ENCODE assay signal across 8 cellular contexts in genomic region chr3:129441782-129442181, GRCh38. TPM values are rescaled to one million over a fixed set of nuclear protein-coding genes. Genes with fewer than 3 reads are reported as not detected.
A peak's percentile ranks its signal among the peaks of the same experiment; 100 is the strongest.
DNase-seq lines count a peak whose midpoint lies in the region; ATAC-seq and FAIRE-seq lines count a peak whose summit lies in the region.

No MANE protein-coding gene starts in this region.

- peak in 1 of 5 donors; percentile 6 for DNase-seq in CD4-positive, alpha-beta memory T cell
- DNase-seq in NCI-H1105 (lab: John Stamatoyannopoulos, UW) = peak; percentile 22
- peak; percentile 96 for DNase-seq in cerebellar cortex (ENCODE audit: low spot score)
- DNase-seq in myocyte (ENCODE audit: low read depth) = peak; percentile 77
- no peak for DNase-seq in left colon
- DNase-seq in GM19239 (ENCODE audit: insufficient read length, low spot score) = no peak

- peak overlapping the region; percentile 89 for H3K27ac ChIP-seq in CD4-positive, alpha-beta memory T cell (ENCODE audit: low read depth, low read length)

- peaks cover 9 to 21% of the 10 kb centered on the region in 2 donors for H3K36me3 Mint-ChIP-seq in CD4-positive, alpha-beta memory T cell

- FAIRE-seq in GM19239 (lab: Jason Lieb, UNC) = no peak

- no peaks in the 10 kb centered on the region for H3K27me3 Mint-ChIP-seq in CD4-positive, alpha-beta memory T cell

- H3K27me3 ChIP-seq in CD4-positive, alpha-beta memory T cell (ENCODE audit: insufficient read depth, low read length) = no peaks in the 10 kb centered on the region

- peaks cover 0 to 3% (median 0%) of the 10 kb centered on the region in 8 donors for H3K9me3 Mint-ChIP-seq in CD4-positive, alpha-beta memory T cell

- CTCF ChIA-PET in CD4-positive, alpha-beta memory T cell (lab: Charles Lee; ENCODE audit: partially characterized antibody) = interaction anchor here (1.2 to 1.6 kb wide), 2 partner anchors 59 to 125 kb away, joined by 3 to 5 read pairs; a partner anchor contains a TSS

- H3K4me3 ChIP-seq in CD4-positive, alpha-beta memory T cell (ENCODE audit: low read length in 2 of 2) = no peak overlapping the region

- H3K4me1 ChIP-seq in CD4-positive, alpha-beta memory T cell (ENCODE audit: insufficient read depth, low read length) = peaks cover 56% of the 10 kb centered on the region

- H3K4me1 Mint-ChIP-seq in CD4-positive, alpha-beta memory T cell = peaks cover 36 to 66% (median 52%) of the 10 kb centered on the region in 4 donors

- intact Hi-C loops in CD4-positive, alpha-beta memory T cell (cut with micrococcal nuclease) = loop anchor here (2.0 to 5.0 kb wide), 3 partner anchors 165 to 1451 kb away; partner anchors contain the start of genes ATP2C1, PLXND1 and SEC61A1
- intact Hi-C loops in left colon (cut with DNase I, micrococcal nuclease) = no loop called here

- peaks cover 9% of the 10 kb centered on the region for H3K36me3 ChIP-seq in CD4-positive, alpha-beta memory T cell (ENCODE audit: insufficient read depth, low read length)

- H3K4me3 Mint-ChIP-seq in CD4-positive, alpha-beta memory T cell = peak overlapping the region; percentile 90 to 99 (median 94)

- peak overlapping the region; percentile 94 to 99 (median 98) for H3K27ac Mint-ChIP-seq in CD4-positive, alpha-beta memory T cell

- POLR2A ChIA-PET in CD4-positive, alpha-beta memory T cell (lab: Charles Lee; ENCODE audit: partially characterized antibody) = interaction anchor here (0.5 to 4.6 kb wide), 10 partner anchors 13 to 693 kb away, joined by 4 to 56 read pairs (median 14); partner anchors contain the start of genes EFCAB12 and PLXND1

- ATAC-seq in left colon (no peak), HG03442 (IDR thresholded peaks at IDR 0.05; ENCODE audit: unreplicated experiment) (no peak)
- ATAC-seq in activated CD4-positive, CD25-positive, alpha-beta regulatory T cell treated with anti-CD3 and anti-CD28 coated beads, Interleukin-2, amount 50 U/mL, for 24 hours = no peak

- no peaks in the 10 kb centered on the region for H3K9me3 ChIP-seq in CD4-positive, alpha-beta memory T cell (ENCODE audit: control insufficient read depth in 1 of 2, low read length in 2 of 2)

RNA-seq across cellular contexts. Expression of gene IFT122, which starts 1.8 kb away (rescaled TPM):
- 10 to 100 TPM; 20.0 to 21.8 TPM for total RNA-seq in CD4-positive, alpha-beta memory T cell
- 1 to 10 TPM; 5.3 to 5.8 TPM for polyA plus RNA-seq in CD4-positive, alpha-beta memory T cell
- total RNA-seq in myocyte (8.1 and 10.7 TPM in 2 replicates), left colon (10 to 100 TPM; 18.8 to 21.6 TPM)
- 21.7 TPM for polyA plus RNA-seq in myocyte (2012)

RNA-seq across cellular contexts. Expression of gene MBD4, which starts 2.0 kb away (rescaled TPM):
- total RNA-seq in CD4-positive, alpha-beta memory T cell = 10 to 100 TPM; 52.4 to 58.0 TPM
- polyA plus RNA-seq in CD4-positive, alpha-beta memory T cell = 10 to 100 TPM; 36.6 to 52.9 TPM
- total RNA-seq in myocyte (15.9 and 16.1 TPM in 2 replicates), left colon (10 to 100 TPM; 21.8 to 23.6 TPM)
- 15.8 TPM for polyA plus RNA-seq in myocyte (2012)

RNA-seq across cellular contexts. Expression of gene EFCAB12, which starts 13.3 kb away (rescaled TPM):
- 1 to 10 TPM; 1.5 to 1.6 TPM for total RNA-seq in CD4-positive, alpha-beta memory T cell
- polyA plus RNA-seq in CD4-positive, alpha-beta memory T cell = under 1 TPM in 1 of 2 donors, not detected in 1; 0.09 TPM
- total RNA-seq in myocyte (0.35 TPM in 1 of 2 replicates, not detected in the other), left colon (under 1 TPM; 0.56 to 0.58 TPM)
- polyA plus RNA-seq in myocyte (2012) = 0.10 TPM

Comparison
In these comparisons a context has a peak if more than half of its experiments do, and no peak if none do; other contexts are left out.
1. DNase-seq: peak in NCI-H1105 (single experiment), cerebellar cortex (single experiment) and myocyte (single experiment); none in left colon (0 of 2) and GM19239 (single experiment).